In the genomic region with DNA sequence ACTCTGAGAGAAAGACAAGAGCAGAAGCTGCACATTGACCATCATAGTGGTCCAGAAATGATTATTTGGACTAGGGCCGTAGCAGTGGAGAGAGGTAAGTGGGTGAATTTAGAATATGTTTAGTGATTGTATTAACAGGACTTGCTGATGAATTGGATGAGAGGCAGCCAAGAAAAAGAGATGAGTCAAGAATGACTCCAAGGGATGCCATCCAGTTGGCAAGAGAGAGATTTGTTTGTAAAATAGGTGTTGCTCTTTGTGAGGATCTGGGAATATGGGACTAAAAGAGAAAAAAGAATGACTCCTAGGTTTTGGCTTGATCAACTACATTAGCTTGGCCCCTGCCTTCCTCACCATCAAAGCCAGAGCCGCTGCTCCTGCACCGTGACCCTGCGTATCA, we compare ENCODE assay signal across 2 cellular contexts.
TF ChIP-seq lines count a peak whose summit lies in the region.

No MANE protein-coding gene starts in this region.

TF ChIP-seq in A549, 52 proteins besides CTCF, POLR2A, EP300 and RAD21 (continued from another document):
- no peak for TF ChIP-seq JUN (IDR thresholded peaks at IDR 0.05)
- TF ChIP-seq NFE2L2 (conservative IDR thresholded peaks at IDR 0.05; ENCODE audit: low read length): no peak
- no peak for TF ChIP-seq FOXS1 (CRISPR knock-in tag; IDR thresholded peaks at IDR 0.05)
- no peak for TF ChIP-seq BHLHE40 (IDR thresholded peaks at IDR 0.05; ENCODE audit: low read depth, low read length)
- no peak for TF ChIP-seq PHF8 (IDR thresholded peaks at IDR 0.05; ENCODE audit: borderline replicate concordance, low read depth)
- no peak for TF ChIP-seq MAZ (IDR thresholded peaks at IDR 0.05; ENCODE audit: borderline replicate concordance, low read depth, low read length)
- TF ChIP-seq, protein P1, sequence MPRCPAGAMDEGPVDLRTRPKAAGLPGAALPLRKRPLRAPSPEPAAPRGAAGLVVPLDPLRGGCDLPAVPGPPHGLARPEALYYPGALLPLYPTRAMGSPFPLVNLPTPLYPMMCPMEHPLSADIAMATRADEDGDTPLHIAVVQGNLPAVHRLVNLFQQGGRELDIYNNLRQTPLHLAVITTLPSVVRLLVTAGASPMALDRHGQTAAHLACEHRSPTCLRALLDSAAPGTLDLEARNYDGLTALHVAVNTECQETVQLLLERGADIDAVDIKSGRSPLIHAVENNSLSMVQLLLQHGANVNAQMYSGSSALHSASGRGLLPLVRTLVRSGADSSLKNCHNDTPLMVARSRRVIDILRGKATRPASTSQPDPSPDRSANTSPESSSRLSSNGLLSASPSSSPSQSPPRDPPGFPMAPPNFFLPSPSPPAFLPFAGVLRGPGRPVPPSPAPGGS (IDR thresholded peaks at IDR 0.05): no peak
- TF ChIP-seq, protein P2, sequence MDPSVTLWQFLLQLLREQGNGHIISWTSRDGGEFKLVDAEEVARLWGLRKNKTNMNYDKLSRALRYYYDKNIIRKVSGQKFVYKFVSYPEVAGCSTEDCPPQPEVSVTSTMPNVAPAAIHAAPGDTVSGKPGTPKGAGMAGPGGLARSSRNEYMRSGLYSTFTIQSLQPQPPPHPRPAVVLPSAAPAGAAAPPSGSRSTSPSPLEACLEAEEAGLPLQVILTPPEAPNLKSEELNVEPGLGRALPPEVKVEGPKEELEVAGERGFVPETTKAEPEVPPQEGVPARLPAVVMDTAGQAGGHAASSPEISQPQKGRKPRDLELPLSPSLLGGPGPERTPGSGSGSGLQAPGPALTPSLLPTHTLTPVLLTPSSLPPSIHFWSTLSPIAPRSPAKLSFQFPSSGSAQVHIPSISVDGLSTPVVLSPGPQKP (IDR thresholded peaks at IDR 0.05; ENCODE audit: low read depth, low read length): no peak
- no peak for TF ChIP-seq TFCP2L1 (CRISPR knock-in tag; IDR thresholded peaks at IDR 0.05)
TF ChIP-seq in A549: peak in this region for 0.

TF ChIP-seq in SK-N-SH treated with all-trans-retinoic acid at 6 μM for 48 hours, 23 proteins besides CTCF, POLR2A, EP300 and RAD21 (continued from another document):
- TF ChIP-seq, protein P3, sequence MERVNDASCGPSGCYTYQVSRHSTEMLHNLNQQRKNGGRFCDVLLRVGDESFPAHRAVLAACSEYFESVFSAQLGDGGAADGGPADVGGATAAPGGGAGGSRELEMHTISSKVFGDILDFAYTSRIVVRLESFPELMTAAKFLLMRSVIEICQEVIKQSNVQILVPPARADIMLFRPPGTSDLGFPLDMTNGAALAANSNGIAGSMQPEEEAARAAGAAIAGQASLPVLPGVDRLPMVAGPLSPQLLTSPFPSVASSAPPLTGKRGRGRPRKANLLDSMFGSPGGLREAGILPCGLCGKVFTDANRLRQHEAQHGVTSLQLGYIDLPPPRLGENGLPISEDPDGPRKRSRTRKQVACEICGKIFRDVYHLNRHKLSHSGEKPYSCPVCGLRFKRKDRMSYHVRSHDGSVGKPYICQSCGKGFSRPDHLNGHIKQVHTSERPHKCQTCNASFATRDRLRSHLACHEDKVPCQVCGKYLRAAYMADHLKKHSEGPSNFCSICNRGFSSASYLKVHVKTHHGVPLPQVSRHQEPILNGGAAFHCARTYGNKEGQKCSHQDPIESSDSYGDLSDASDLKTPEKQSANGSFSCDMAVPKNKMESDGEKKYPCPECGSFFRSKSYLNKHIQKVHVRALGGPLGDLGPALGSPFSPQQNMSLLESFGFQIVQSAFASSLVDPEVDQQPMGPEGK (CRISPR knock-in tag; IDR thresholded peaks at IDR 0.05; ENCODE audit: borderline replicate concordance): no peak
- TF ChIP-seq ZNF565 (CRISPR knock-in tag; conservative IDR thresholded peaks at IDR 0.05; ENCODE audit: low read depth): no peak
- TF ChIP-seq, protein P4, sequence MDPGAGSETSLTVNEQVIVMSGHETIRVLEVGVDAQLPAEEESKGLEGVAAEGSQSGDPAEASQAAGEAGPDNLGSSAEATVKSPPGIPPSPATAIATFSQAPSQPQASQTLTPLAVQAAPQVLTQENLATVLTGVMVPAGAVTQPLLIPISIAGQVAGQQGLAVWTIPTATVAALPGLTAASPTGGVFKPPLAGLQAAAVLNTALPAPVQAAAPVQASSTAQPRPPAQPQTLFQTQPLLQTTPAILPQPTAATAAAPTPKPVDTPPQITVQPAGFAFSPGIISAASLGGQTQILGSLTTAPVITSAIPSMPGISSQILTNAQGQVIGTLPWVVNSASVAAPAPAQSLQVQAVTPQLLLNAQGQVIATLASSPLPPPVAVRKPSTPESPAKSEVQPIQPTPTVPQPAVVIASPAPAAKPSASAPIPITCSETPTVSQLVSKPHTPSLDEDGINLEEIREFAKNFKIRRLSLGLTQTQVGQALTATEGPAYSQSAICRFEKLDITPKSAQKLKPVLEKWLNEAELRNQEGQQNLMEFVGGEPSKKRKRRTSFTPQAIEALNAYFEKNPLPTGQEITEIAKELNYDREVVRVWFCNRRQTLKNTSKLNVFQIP (CRISPR knock-in tag; IDR thresholded peaks at IDR 0.05; ENCODE audit: borderline replicate concordance, low read depth): no peak
- no peak for TF ChIP-seq ESRRG (CRISPR knock-in tag; IDR thresholded peaks at IDR 0.05)
